1 cellular context compared by ENCODE assay signal in the genomic region with DNA sequence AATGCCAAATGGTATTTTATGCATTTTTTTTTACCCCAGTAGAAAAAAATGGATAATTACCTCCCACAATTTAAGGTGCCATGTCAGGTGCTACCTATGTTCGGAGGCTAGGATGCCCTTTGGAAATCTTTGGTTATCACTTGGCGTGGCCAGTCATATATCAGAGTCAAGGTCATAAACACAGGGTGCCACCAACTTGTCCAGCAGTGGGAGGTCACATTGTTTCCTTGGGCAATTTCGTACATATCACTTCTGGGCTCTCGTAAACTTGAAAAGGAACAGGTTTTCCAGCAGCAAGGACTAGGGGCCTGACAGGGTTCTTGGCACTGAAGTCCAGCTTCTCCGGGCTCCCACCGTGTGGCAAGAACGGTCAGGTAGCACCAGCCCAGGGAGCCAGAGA.
TF ChIP-seq lines count a peak whose summit lies in the region.

No MANE protein-coding gene starts in this region.

TF ChIP-seq in GM23338, 12 proteins besides CTCF, POLR2A, EP300 and RAD21 (continued from another document):
- TF ChIP-seq ZNF462 (CRISPR knock-in tag; IDR thresholded peaks at IDR 0.05) (no peak), CREB1 (CRISPR knock-in tag; IDR thresholded peaks at IDR 0.05; ENCODE audit: low read depth) (no peak), NANOG (IDR thresholded peaks at IDR 0.05; ENCODE audit: borderline replicate concordance) (no peak), JUNB (IDR thresholded peaks at IDR 0.05; ENCODE audit: unreplicated experiment) (no peak), POLR2AphosphoS5 (IDR thresholded peaks at IDR 0.05; ENCODE audit: low read depth) (no peak), REST (IDR thresholded peaks at IDR 0.05; ENCODE audit: unreplicated experiment) (no peak)
